ENCODE assay signal across 22 cellular contexts in the genomic region with DNA sequence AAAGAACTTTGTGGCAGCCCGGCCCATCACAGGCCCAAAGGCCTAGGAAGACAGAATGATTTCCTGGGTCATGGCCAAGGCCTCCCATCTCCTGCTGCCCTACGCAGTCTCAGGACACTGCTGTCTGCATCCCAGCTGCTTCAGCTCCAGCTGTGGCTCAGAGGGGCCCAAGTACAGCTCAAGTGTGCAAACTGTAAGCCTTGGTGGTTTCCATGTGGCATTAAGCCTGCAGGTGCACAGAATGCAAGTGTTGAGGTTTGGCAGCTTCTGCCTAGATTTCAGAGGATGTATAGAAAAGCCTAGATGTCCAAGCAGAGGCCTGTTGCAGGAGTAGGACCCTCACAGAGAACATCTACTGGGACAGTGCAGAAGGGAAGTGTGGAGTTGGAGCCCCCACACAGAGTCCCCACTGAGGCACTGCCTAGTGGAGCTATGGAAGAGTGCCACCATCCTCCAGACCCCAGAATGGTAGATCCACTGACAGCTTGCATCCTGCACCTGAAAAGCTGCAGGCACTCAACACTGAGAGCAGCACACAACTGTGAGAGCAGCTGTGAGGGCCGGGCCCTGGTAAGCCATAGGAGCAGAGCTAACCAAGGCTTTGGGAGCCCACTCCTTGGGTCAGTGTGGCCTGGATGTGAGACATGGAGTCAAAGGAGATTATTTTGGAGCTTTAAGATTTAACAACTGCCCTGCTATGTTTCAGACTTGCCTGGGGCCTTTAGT.
"Had no signal": no experiment of that assay in that cellular context is flagged by ENCODE, and none has a peak within 500 bp of the region (broad histone marks: within the 10 kb centered on the region; RNA-seq: fewer than 3 reads in every experiment).

No MANE protein-coding gene starts in this region.

- H3K27me3 ChIP-seq: esophagus muscularis mucosa, heart right ventricle had no signal

- ATAC-seq: foreskin keratinocyte; heart right ventricle; left colon; left lobe of liver; lower lobe of right lung; naive thymus-derived CD4-positive, alpha-beta T cell had no signal

- H3K4me1 ChIP-seq: esophagus muscularis mucosa, foreskin keratinocyte, heart right ventricle, left ventricle myocardium inferior, lower lobe of right lung had no signal

- H3K4me3 ChIP-seq: coronary artery, dorsolateral prefrontal cortex, esophagus muscularis mucosa, heart right ventricle, left ventricle myocardium inferior, lower lobe of right lung had no signal

- H3K9me3 ChIP-seq: lower lobe of right lung had no signal

- H3K36me3 ChIP-seq: esophagus muscularis mucosa, heart right ventricle, left ventricle myocardium inferior, lower lobe of right lung had no signal

- DNase-seq: dermis blood vessel endothelial cell; dorsolateral prefrontal cortex; effector CD4-positive, alpha-beta T cell; effector memory CD4-positive, alpha-beta T cell; foreskin keratinocyte; glutamatergic neuron; head of caudate nucleus; heart right ventricle; hippocampal formation; immature natural killer cell; islet precursor cell; kidney; kidney glomerular epithelial cell; left colon; left ventricle myocardium inferior; lower lobe of right lung; mesendoderm; midbrain; naive thymus-derived CD4-positive, alpha-beta T cell had no signal

- H3K27ac ChIP-seq: coronary artery, dorsolateral prefrontal cortex, esophagus muscularis mucosa, foreskin keratinocyte, heart right ventricle, left ventricle myocardium inferior, lower lobe of right lung had no signal
